Comparison of ENCODE assay signal across 9 cellular contexts in the genomic region with DNA sequence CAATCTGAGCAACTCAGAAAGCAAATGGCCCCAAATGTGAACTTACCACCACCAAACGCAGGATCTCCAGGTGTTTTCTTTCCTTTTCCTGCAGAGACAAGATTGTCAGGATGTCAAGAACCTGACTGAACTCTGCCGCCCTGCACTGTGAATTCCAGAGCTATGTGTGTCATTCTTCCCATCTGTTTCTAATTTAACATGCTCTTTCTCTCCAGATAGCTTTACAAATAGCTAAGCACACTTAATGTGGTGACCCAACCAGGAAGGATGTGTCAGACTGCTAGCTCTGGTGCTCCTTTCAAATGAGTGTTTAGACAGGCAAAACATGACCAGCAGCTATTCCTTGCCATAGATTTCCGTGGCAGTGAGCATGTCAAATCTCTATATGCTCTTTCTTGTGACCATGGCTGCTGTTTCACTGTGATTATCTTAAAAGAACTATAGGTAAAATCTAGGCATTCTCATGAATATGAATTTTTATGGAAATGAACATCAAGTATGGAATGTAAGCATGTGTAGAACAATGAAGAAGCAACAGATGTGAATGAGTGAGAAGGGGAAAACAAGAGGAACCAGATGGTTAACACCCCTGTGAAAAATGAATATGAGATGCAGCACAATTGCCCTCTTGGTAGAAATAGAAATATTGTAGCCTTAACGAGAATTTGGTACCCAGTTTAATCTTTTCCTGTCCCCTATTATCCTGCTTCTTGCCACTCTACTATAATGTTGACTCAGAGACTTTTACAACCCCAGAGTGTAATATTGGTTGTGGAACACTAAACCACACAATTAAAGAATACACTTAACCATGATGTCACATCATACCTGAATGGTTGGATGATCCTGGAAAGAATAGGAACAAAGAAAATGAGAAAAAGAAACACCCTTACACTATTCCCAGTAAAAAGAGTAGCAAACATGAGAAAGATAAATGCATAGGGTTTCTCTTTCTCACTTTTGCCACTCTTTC.
DNase-seq lines count a peak whose midpoint lies in the region; ATAC-seq and TF ChIP-seq lines count a peak whose summit lies in the region.
"Had no signal": no experiment of that assay in that cellular context is flagged by ENCODE, and none has a peak within 500 bp of the region (broad histone marks: within the 10 kb centered on the region; RNA-seq: fewer than 3 reads in every experiment).

No MANE protein-coding gene starts in this region.

- H3K4me1 Mint-ChIP-seq in osteocyte (ENCODE audit: unreplicated experiment): peaks cover 34% of the 10 kb centered on the region
- no peaks in the 10 kb centered on the region for H3K4me1 Mint-ChIP-seq in stimulated activated naive CD8-positive, alpha-beta T cell treated with anti-CD3 and anti-CD28 coated beads, Interleukin-15, amount 100 ng/mL, for 72 hours
- H3K4me1 Mint-ChIP-seq in activated T-cell treated with anti-CD3 and anti-CD28 coated beads, Interleukin-2, amount 50 U/mL, for 4 hours (ENCODE audit: low read depth): no peaks in the 10 kb centered on the region

- DNase-seq in GM04503 (ENCODE audit: low read depth): peak; percentile 92
- peak; percentile 53 to 64 for DNase-seq in SJCRH30
- peak; percentile 91 for DNase-seq in fibroblast of gingiva (ENCODE audit: low read depth)
- DNase-seq in osteocyte (ENCODE audit: extremely low spot score, unreplicated experiment): no peak
- DNase-seq in NCI-H510A (lab: John Stamatoyannopoulos, UW): no peak
- DNase-seq in H7: no peak
- no peak for DNase-seq in stimulated activated naive CD8-positive, alpha-beta T cell treated with anti-CD3 and anti-CD28 coated beads, Interleukin-15, amount 100 ng/mL, for 72 hours
- no peak for DNase-seq in activated T-cell treated with anti-CD3 and anti-CD28 coated beads, Interleukin-2, amount 50 U/mL, for 4 hours
- DNase-seq: T-helper 9 cell had no signal

- peaks cover 30% of the 10 kb centered on the region for H3K4me1 ChIP-seq in SJCRH30

- H3K9me3 ChIP-seq in SJCRH30 (replicated peaks): no peaks in the 10 kb centered on the region

- H3K4me3 ChIP-seq in SJCRH30: peak overlapping the region; percentile 13
- H3K4me3 ChIP-seq in H7 (ENCODE audit: insufficient read depth, low read depth, low read length): no peak overlapping the region

- H3K27me3 ChIP-seq in SJCRH30 (no peaks in the 10 kb centered on the region), H7 (ENCODE audit: control insufficient read depth, insufficient read depth, low read length) (no peaks in the 10 kb centered on the region)

- ATAC-seq in stimulated activated naive CD8-positive, alpha-beta T cell treated with anti-CD3 and anti-CD28 coated beads, Interleukin-15, amount 100 ng/mL, for 72 hours: no peak
- no peak for ATAC-seq in activated T-cell treated with anti-CD3 and anti-CD28 coated beads, Interleukin-2, amount 50 U/mL, for 4 hours

- H3K27me3 Mint-ChIP-seq in osteocyte (ENCODE audit: unreplicated experiment): no peaks in the 10 kb centered on the region
- no peaks in the 10 kb centered on the region for H3K27me3 Mint-ChIP-seq in stimulated activated naive CD8-positive, alpha-beta T cell treated with anti-CD3 and anti-CD28 coated beads, Interleukin-15, amount 100 ng/mL, for 72 hours
- H3K27me3 Mint-ChIP-seq in activated T-cell treated with anti-CD3 and anti-CD28 coated beads, Interleukin-2, amount 50 U/mL, for 4 hours (ENCODE audit: low read depth): no peaks in the 10 kb centered on the region

- no peak overlapping the region for H3K4me3 Mint-ChIP-seq in osteocyte (ENCODE audit: unreplicated experiment)
- H3K4me3 Mint-ChIP-seq in stimulated activated naive CD8-positive, alpha-beta T cell treated with anti-CD3 and anti-CD28 coated beads, Interleukin-15, amount 100 ng/mL, for 72 hours: no peak overlapping the region
- H3K4me3 Mint-ChIP-seq in activated T-cell treated with anti-CD3 and anti-CD28 coated beads, Interleukin-2, amount 50 U/mL, for 4 hours: no peak overlapping the region

- H3K36me3 Mint-ChIP-seq in osteocyte (ENCODE audit: unreplicated experiment): no peaks in the 10 kb centered on the region
- no peaks in the 10 kb centered on the region for H3K36me3 Mint-ChIP-seq in activated T-cell treated with anti-CD3 and anti-CD28 coated beads, Interleukin-2, amount 50 U/mL, for 4 hours (ENCODE audit: insufficient read depth)

- no peak for TF ChIP-seq CTCF in osteocyte (IDR thresholded peaks at IDR 0.05)

- H3K36me3 ChIP-seq in SJCRH30 (no peaks in the 10 kb centered on the region), H7 (replicated peaks; ENCODE audit: control insufficient read depth, insufficient read depth, low read length) (no peaks in the 10 kb centered on the region)

- H3K27ac Mint-ChIP-seq in osteocyte (ENCODE audit: unreplicated experiment): peak overlapping the region; percentile 88
- no peak overlapping the region for H3K27ac Mint-ChIP-seq in stimulated activated naive CD8-positive, alpha-beta T cell treated with anti-CD3 and anti-CD28 coated beads, Interleukin-15, amount 100 ng/mL, for 72 hours

- peak overlapping the region; percentile 76 for H3K27ac ChIP-seq in SJCRH30

- H3K9me3 Mint-ChIP-seq in osteocyte (ENCODE audit: unreplicated experiment): no peaks in the 10 kb centered on the region
- no peaks in the 10 kb centered on the region for H3K9me3 Mint-ChIP-seq in stimulated activated naive CD8-positive, alpha-beta T cell treated with anti-CD3 and anti-CD28 coated beads, Interleukin-15, amount 100 ng/mL, for 72 hours
- no peaks in the 10 kb centered on the region for H3K9me3 Mint-ChIP-seq in activated T-cell treated with anti-CD3 and anti-CD28 coated beads, Interleukin-2, amount 50 U/mL, for 4 hours

Comparison
In these comparisons a context has a peak if more than half of its experiments do, and no peak if none do; other contexts are left out.
1. DNase-seq: peak in GM04503 (single experiment), SJCRH30 (2 of 2) and fibroblast of gingiva (single experiment); none in osteocyte (single experiment), NCI-H510A (single experiment), H7 (single experiment), stimulated activated naive CD8-positive, alpha-beta T cell treated with anti-CD3 and anti-CD28 coated beads, Interleukin-15, amount 100 ng/mL, for 72 hours (0 of 2) and activated T-cell treated with anti-CD3 and anti-CD28 coated beads, Interleukin-2, amount 50 U/mL, for 4 hours (single experiment).